Comparison of ENCODE assay signal across 1 cellular context in genomic region chr6:44004625-44005506, GRCh38.
TF ChIP-seq lines count a peak whose summit lies in the region.

No MANE protein-coding gene starts in this region.

TF ChIP-seq in K562, 482 proteins besides CTCF, POLR2A, EP300 and RAD21 (continued from another document):
- TF ChIP-seq, protein P1, sequence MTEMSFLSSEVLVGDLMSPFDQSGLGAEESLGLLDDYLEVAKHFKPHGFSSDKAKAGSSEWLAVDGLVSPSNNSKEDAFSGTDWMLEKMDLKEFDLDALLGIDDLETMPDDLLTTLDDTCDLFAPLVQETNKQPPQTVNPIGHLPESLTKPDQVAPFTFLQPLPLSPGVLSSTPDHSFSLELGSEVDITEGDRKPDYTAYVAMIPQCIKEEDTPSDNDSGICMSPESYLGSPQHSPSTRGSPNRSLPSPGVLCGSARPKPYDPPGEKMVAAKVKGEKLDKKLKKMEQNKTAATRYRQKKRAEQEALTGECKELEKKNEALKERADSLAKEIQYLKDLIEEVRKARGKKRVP (CRISPR knock-in tag; IDR thresholded peaks at IDR 0.05), result no peak
- TF ChIP-seq POLR2B (IDR thresholded peaks at IDR 0.05; ENCODE audit: low read depth, partially characterized antibody) (no peak), ZKSCAN1 (IDR thresholded peaks at IDR 0.05; ENCODE audit: low read depth, low read length) (no peak), RBM25 (IDR thresholded peaks at IDR 0.05; ENCODE audit: low read depth, low read length, severe bottlenecking) (no peak), SMARCC2 (IDR thresholded peaks at IDR 0.05; ENCODE audit: low read depth) (no peak), ZNF143 (CRISPR knock-in tag; IDR thresholded peaks at IDR 0.05) (no peak), ZC3H4 (CRISPR knock-in tag; IDR thresholded peaks at IDR 0.05; ENCODE audit: borderline replicate concordance) (no peak), VEZF1 (CRISPR knock-in tag; IDR thresholded peaks at IDR 0.05) (no peak; the same call in 1 of the 2 replicates), E2F4 (CRISPR knock-in tag; IDR thresholded peaks at IDR 0.05; ENCODE audit: low read depth) (no peak), CHD1 (IDR thresholded peaks at IDR 0.05; ENCODE audit: low read length) (no peak), ELF2 (CRISPR knock-in tag; IDR thresholded peaks at IDR 0.05) (no peak), ZNF3 (CRISPR knock-in tag; IDR thresholded peaks at IDR 0.05) (no peak), TOE1 (IDR thresholded peaks at IDR 0.05; ENCODE audit: borderline replicate concordance) (no peak), TOE1 (CRISPR knock-in tag; IDR thresholded peaks at IDR 0.05; ENCODE audit: borderline replicate concordance, low read depth) (no peak), ZNF696 (CRISPR knock-in tag; conservative IDR thresholded peaks at IDR 0.05) (no peak), ZNF197 (CRISPR knock-in tag; IDR thresholded peaks at IDR 0.05; ENCODE audit: low read depth) (no peak), HOXB6 (CRISPR knock-in tag; IDR thresholded peaks at IDR 0.05; ENCODE audit: borderline replicate concordance) (no peak), ZNF717 (CRISPR knock-in tag; IDR thresholded peaks at IDR 0.05) (no peak), MEF2D (tag; conservative IDR thresholded peaks at IDR 0.05; ENCODE audit: low read depth) (0 out of 2 replicates have a peak, but pooled peaks have one; percentile 38), ZNF76 (CRISPR knock-in tag; IDR thresholded peaks at IDR 0.05; ENCODE audit: borderline replicate concordance) (no peak), ZNF668 (CRISPR knock-in tag; IDR thresholded peaks at IDR 0.05) (no peak), BCOR (IDR thresholded peaks at IDR 0.05) (no peak), EZH2 (IDR thresholded peaks at IDR 0.05; ENCODE audit: borderline replicate concordance, low read depth, low read length) (no peak), ZNF699 (CRISPR knock-in tag; IDR thresholded peaks at IDR 0.05; ENCODE audit: insufficient replicate concordance) (no peak), ZNF583 (CRISPR knock-in tag; IDR thresholded peaks at IDR 0.05) (no peak), SNAPC5 (CRISPR knock-in tag; IDR thresholded peaks at IDR 0.05) (no peak), POLR2AphosphoS2 (IDR thresholded peaks at IDR 0.05; ENCODE audit: low read length) (no peak), DEAF1 (CRISPR knock-in tag; IDR thresholded peaks at IDR 0.05) (no peak)
- TF ChIP-seq, protein P2, sequence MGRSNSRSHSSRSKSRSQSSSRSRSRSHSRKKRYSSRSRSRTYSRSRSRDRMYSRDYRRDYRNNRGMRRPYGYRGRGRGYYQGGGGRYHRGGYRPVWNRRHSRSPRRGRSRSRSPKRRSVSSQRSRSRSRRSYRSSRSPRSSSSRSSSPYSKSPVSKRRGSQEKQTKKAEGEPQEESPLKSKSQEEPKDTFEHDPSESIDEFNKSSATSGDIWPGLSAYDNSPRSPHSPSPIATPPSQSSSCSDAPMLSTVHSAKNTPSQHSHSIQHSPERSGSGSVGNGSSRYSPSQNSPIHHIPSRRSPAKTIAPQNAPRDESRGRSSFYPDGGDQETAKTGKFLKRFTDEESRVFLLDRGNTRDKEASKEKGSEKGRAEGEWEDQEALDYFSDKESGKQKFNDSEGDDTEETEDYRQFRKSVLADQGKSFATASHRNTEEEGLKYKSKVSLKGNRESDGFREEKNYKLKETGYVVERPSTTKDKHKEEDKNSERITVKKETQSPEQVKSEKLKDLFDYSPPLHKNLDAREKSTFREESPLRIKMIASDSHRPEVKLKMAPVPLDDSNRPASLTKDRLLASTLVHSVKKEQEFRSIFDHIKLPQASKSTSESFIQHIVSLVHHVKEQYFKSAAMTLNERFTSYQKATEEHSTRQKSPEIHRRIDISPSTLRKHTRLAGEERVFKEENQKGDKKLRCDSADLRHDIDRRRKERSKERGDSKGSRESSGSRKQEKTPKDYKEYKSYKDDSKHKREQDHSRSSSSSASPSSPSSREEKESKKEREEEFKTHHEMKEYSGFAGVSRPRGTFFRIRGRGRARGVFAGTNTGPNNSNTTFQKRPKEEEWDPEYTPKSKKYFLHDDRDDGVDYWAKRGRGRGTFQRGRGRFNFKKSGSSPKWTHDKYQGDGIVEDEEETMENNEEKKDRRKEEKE (IDR thresholded peaks at IDR 0.05; ENCODE audit: borderline replicate concordance in 1 of 2, control insufficient read depth in 1 of 2, low read depth in 2 of 2, low read length in 1 of 2), result no peak
- TF ChIP-seq, protein P3, sequence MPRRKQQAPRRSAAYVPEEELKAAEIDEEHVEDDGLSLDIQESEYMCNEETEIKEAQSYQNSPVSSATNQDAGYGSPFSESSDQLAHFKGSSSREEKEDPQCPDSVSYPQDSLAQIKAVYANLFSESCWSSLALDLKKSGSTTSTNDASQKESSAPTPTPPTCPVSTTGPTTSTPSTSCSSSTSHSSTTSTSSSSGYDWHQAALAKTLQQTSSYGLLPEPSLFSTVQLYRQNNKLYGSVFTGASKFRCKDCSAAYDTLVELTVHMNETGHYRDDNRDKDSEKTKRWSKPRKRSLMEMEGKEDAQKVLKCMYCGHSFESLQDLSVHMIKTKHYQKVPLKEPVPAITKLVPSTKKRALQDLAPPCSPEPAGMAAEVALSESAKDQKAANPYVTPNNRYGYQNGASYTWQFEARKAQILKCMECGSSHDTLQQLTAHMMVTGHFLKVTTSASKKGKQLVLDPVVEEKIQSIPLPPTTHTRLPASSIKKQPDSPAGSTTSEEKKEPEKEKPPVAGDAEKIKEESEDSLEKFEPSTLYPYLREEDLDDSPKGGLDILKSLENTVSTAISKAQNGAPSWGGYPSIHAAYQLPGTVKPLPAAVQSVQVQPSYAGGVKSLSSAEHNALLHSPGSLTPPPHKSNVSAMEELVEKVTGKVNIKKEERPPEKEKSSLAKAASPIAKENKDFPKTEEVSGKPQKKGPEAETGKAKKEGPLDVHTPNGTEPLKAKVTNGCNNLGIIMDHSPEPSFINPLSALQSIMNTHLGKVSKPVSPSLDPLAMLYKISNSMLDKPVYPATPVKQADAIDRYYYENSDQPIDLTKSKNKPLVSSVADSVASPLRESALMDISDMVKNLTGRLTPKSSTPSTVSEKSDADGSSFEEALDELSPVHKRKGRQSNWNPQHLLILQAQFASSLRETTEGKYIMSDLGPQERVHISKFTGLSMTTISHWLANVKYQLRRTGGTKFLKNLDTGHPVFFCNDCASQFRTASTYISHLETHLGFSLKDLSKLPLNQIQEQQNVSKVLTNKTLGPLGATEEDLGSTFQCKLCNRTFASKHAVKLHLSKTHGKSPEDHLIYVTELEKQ (CRISPR knock-in tag; IDR thresholded peaks at IDR 0.05), result no peak
- TF ChIP-seq, protein P4, sequence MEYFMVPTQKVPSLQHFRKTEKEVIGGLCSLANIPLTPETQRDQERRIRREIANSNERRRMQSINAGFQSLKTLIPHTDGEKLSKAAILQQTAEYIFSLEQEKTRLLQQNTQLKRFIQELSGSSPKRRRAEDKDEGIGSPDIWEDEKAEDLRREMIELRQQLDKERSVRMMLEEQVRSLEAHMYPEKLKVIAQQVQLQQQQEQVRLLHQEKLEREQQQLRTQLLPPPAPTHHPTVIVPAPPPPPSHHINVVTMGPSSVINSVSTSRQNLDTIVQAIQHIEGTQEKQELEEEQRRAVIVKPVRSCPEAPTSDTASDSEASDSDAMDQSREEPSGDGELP (CRISPR knock-in tag; IDR thresholded peaks at IDR 0.05; ENCODE audit: borderline replicate concordance), result 0 out of 2 replicates have a peak, but pooled peaks have one; percentile 27
- TF ChIP-seq, protein P5, sequence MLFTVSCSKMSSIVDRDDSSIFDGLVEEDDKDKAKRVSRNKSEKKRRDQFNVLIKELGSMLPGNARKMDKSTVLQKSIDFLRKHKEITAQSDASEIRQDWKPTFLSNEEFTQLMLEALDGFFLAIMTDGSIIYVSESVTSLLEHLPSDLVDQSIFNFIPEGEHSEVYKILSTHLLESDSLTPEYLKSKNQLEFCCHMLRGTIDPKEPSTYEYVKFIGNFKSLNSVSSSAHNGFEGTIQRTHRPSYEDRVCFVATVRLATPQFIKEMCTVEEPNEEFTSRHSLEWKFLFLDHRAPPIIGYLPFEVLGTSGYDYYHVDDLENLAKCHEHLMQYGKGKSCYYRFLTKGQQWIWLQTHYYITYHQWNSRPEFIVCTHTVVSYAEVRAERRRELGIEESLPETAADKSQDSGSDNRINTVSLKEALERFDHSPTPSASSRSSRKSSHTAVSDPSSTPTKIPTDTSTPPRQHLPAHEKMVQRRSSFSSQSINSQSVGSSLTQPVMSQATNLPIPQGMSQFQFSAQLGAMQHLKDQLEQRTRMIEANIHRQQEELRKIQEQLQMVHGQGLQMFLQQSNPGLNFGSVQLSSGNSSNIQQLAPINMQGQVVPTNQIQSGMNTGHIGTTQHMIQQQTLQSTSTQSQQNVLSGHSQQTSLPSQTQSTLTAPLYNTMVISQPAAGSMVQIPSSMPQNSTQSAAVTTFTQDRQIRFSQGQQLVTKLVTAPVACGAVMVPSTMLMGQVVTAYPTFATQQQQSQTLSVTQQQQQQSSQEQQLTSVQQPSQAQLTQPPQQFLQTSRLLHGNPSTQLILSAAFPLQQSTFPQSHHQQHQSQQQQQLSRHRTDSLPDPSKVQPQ (CRISPR knock-in tag; IDR thresholded peaks at IDR 0.05; ENCODE audit: borderline replicate concordance), result no peak
